Comparison of ENCODE assay signal across 32 cellular contexts in genomic region chr2:29936005-29936404, GRCh38. TPM values are rescaled to one million over a fixed set of nuclear protein-coding genes. Genes with fewer than 3 reads are reported as not detected.
"Had no signal": no experiment of that assay in that cellular context is flagged by ENCODE, and none has a peak within 500 bp of the region (broad histone marks: within the 10 kb centered on the region; RNA-seq: fewer than 3 reads in every experiment).

No MANE protein-coding gene starts in this region.

- H3K27me3 ChIP-seq: colonic mucosa, hepatocyte had no signal

- H3K27ac ChIP-seq: colonic mucosa, coronary artery, dorsolateral prefrontal cortex, epithelial cell of prostate, esophagus muscularis mucosa, esophagus squamous epithelium, foreskin keratinocyte, gastrocnemius medialis, gastroesophageal sphincter, heart left ventricle, heart right ventricle, hepatocyte had no signal

- ATAC-seq: effector memory CD8-positive, alpha-beta T cell; esophagus mucosa; foreskin keratinocyte; gastrocnemius medialis; gastroesophageal sphincter; heart left ventricle; heart right ventricle had no signal

- H3K4me3 ChIP-seq: colonic mucosa, coronary artery, dorsolateral prefrontal cortex, esophagus muscularis mucosa, esophagus squamous epithelium, gastrocnemius medialis, gastroesophageal sphincter, heart left ventricle, heart right ventricle, hepatocyte had no signal

- H3K27ac Mint-ChIP-seq: dendritic cell treated with granulocyte-macrophage colony-stimulating factor and Interleukin-4, amounts not matched to agents 40 ng/mL and 50 ng/mL, for 4 days; effector memory CD8-positive, alpha-beta T cell had no signal

- H3K4me2 ChIP-seq: hepatocyte had no signal

- DNase-seq: colonic mucosa; cortex of kidney; dermis blood vessel endothelial cell; dorsolateral prefrontal cortex; effector CD4-positive, alpha-beta T cell; effector CD8-positive, alpha-beta T cell; effector memory CD4-positive, alpha-beta T cell; effector memory CD8-positive, alpha-beta T cell; erythroblast; esophagus squamous epithelium; foreskin fibroblast; foreskin keratinocyte; foreskin melanocyte; gastrocnemius medialis; glutamatergic neuron; head of caudate nucleus; heart left ventricle; heart right ventricle had no signal

- H3K9me3 ChIP-seq: colonic mucosa, esophagus muscularis mucosa, esophagus squamous epithelium, gastrocnemius medialis, gastroesophageal sphincter, heart left ventricle, heart right ventricle had no signal

- H3K4me3 Mint-ChIP-seq: dendritic cell treated with granulocyte-macrophage colony-stimulating factor and Interleukin-4, amounts not matched to agents 40 ng/mL and 50 ng/mL, for 4 days; effector memory CD8-positive, alpha-beta T cell had no signal

- H3K4me1 ChIP-seq: colonic mucosa, esophagus squamous epithelium, foreskin keratinocyte, gastrocnemius medialis, gastroesophageal sphincter had no signal

- H3K36me3 ChIP-seq: colonic mucosa, esophagus muscularis mucosa, esophagus squamous epithelium, gastrocnemius medialis, gastroesophageal sphincter, heart left ventricle, heart right ventricle had no signal

- FAIRE-seq: colon, endometrium, endothelial cell of umbilical vein, frontal cortex had no signal

- H3K9me3 Mint-ChIP-seq: dendritic cell treated with granulocyte-macrophage colony-stimulating factor and Interleukin-4, amounts not matched to agents 40 ng/mL and 50 ng/mL, for 4 days; effector memory CD8-positive, alpha-beta T cell had no signal

RNA-seq across cellular contexts. Expression of gene ALK, which starts 14.6 kb away (rescaled TPM):
- total RNA-seq: dermis blood vessel endothelial cell, dermis microvascular lymphatic vessel endothelial cell, endothelial cell of umbilical vein, fibroblast of villous mesenchyme, foreskin keratinocyte, gastrocnemius medialis, glomerular endothelial cell had no signal
- polyA plus RNA-seq: endothelial cell of umbilical vein, foreskin keratinocyte, heart left ventricle had no signal
